Comparison of ENCODE assay signal across 21 cellular contexts in genomic region chr2:56589820-56590219, GRCh38.
DNase-seq lines count a peak whose midpoint lies in the region; ATAC-seq and TF ChIP-seq lines count a peak whose summit lies in the region.
"Had no signal": no experiment of that assay in that cellular context is flagged by ENCODE, and none has a peak within 500 bp of the region (broad histone marks: within the 10 kb centered on the region; RNA-seq: fewer than 3 reads in every experiment).

No MANE protein-coding gene starts in this region.

- TF ChIP-seq CTCF in A673 (conservative IDR thresholded peaks at IDR 0.05; ENCODE audit: low read depth, low read length) = no peak
- TF ChIP-seq CTCF in endodermal cell (conservative IDR thresholded peaks at IDR 0.05) = no peak
- no peak for TF ChIP-seq CTCF in colonic mucosa (IDR thresholded peaks at IDR 0.05)

- intact Hi-C loops in A673 (cut with micrococcal nuclease; ENCODE audit: unreplicated experiment) = no loop called here
- intact Hi-C loops in colonic mucosa (cut with DNase I) = no loop called here

- H3K27ac Mint-ChIP-seq in endodermal cell = no peak overlapping the region
- H3K27ac Mint-ChIP-seq: CD4-positive, CD25-positive, alpha-beta regulatory T cell had no signal

- H3K27ac ChIP-seq in A673 (ENCODE audit: low read depth, low read length, poor library complexity, severe bottlenecking) (no peak overlapping the region), endodermal cell (ENCODE audit: low read depth, low read length) (no peak overlapping the region), colonic mucosa (no peak overlapping the region)
- H3K27ac ChIP-seq: BLaER1, SJCRH30 had no signal

- H3K27me3 Mint-ChIP-seq in endodermal cell (ENCODE audit: insufficient read depth) = no peaks in the 10 kb centered on the region
- H3K27me3 Mint-ChIP-seq: CD4-positive, CD25-positive, alpha-beta regulatory T cell had no signal

- no peaks in the 10 kb centered on the region for H3K36me3 Mint-ChIP-seq in endodermal cell (ENCODE audit: low read depth)
- H3K36me3 Mint-ChIP-seq: CD4-positive, CD25-positive, alpha-beta regulatory T cell had no signal

- H3K9me3 ChIP-seq in A673 (ENCODE audit: low read depth, low read length, poor library complexity, severe bottlenecking) = no peaks in the 10 kb centered on the region
- no peaks in the 10 kb centered on the region for H3K9me3 ChIP-seq in endodermal cell (ENCODE audit: control insufficient read depth, low read length)
- H3K9me3 ChIP-seq in colonic mucosa = no peaks in the 10 kb centered on the region
- H3K9me3 ChIP-seq: BLaER1 had no signal

- ATAC-seq in GM18861 (IDR thresholded peaks at IDR 0.05; ENCODE audit: unreplicated experiment) (no peak), GM18870 (IDR thresholded peaks at IDR 0.05; ENCODE audit: unreplicated experiment) (no peak)
- ATAC-seq: GM12878 had no signal

- CTCF ChIA-PET in A673 (lab: Charles Lee) = no interaction called here

- H3K4me1 Mint-ChIP-seq in endodermal cell = no peaks in the 10 kb centered on the region
- H3K4me1 Mint-ChIP-seq: CD4-positive, CD25-positive, alpha-beta regulatory T cell had no signal

- DNase-seq in A673 (ENCODE audit: low spot score) = peak; percentile 13
- peak; percentile 45 for DNase-seq in M059J (ENCODE audit: low read depth)
- DNase-seq in endodermal cell = peak; percentile 38
- peak; percentile 2 for DNase-seq in pons (ENCODE audit: low spot score)
- DNase-seq in DMS153 (lab: John Stamatoyannopoulos, UW) = no peak
- DNase-seq in colonic mucosa = no peak
- DNase-seq: 8988T; CD4-positive, CD25-positive, alpha-beta regulatory T cell; H7; NCI-H1092; NCI-H1417 treated with DMSO at 0.1 percent for 48 hours; NCI-H1694 treated with DMSO at 0.1 percent for 48 hours; NCI-H2081; NCI-H2171; NCI-H524 treated with DMSO at 0.1 percent for 48 hours; NCI-H774; SJCRH30 had no signal

- H3K4me3 ChIP-seq in A673 (ENCODE audit: low read depth, low read length, poor library complexity, severe bottlenecking) (no peak overlapping the region), endodermal cell (ENCODE audit: low read length) (no peak overlapping the region), colonic mucosa (no peak overlapping the region)
- H3K4me3 ChIP-seq: BLaER1, GM12878, SJCRH30 had no signal

- no peak overlapping the region for H3K9ac ChIP-seq in endodermal cell (ENCODE audit: extremely low read depth, low read length, poor library complexity, severe bottlenecking)
- H3K9ac ChIP-seq in colonic mucosa (ENCODE audit: low read depth in 2 of 2, low read length in 2 of 2) = no peak overlapping the region
- H3K9ac ChIP-seq: BLaER1 had no signal

- H3K27me3 ChIP-seq in A673 (replicated peaks; ENCODE audit: insufficient read depth, low read depth, low read length, poor library complexity) (no peaks in the 10 kb centered on the region), endodermal cell (ENCODE audit: control insufficient read depth, insufficient read depth, low read length, poor library complexity, severe bottlenecking) (no peaks in the 10 kb centered on the region), colonic mucosa (no peaks in the 10 kb centered on the region)
- H3K27me3 ChIP-seq: BLaER1, SJCRH30 had no signal

- no peaks in the 10 kb centered on the region for H3K4me1 ChIP-seq in A673 (ENCODE audit: insufficient read depth, low read length, poor library complexity, severe bottlenecking)
- H3K4me1 ChIP-seq in endodermal cell (ENCODE audit: control insufficient read depth, insufficient read depth, low read length) = no peaks in the 10 kb centered on the region
- no peaks in the 10 kb centered on the region for H3K4me1 ChIP-seq in colonic mucosa
- H3K4me1 ChIP-seq: BLaER1, SJCRH30 had no signal

- no peak overlapping the region for H3K4me3 Mint-ChIP-seq in endodermal cell
- H3K4me3 Mint-ChIP-seq: CD4-positive, CD25-positive, alpha-beta regulatory T cell had no signal

- H3K36me3 ChIP-seq in A673 (ENCODE audit: insufficient read depth, low read length, poor library complexity, severe bottlenecking) (no peaks in the 10 kb centered on the region), endodermal cell (ENCODE audit: control insufficient read depth, insufficient read depth, low read length) (no peaks in the 10 kb centered on the region), colonic mucosa (no peaks in the 10 kb centered on the region)
- H3K36me3 ChIP-seq: BLaER1, SJCRH30 had no signal

- POLR2A ChIA-PET in A673 (lab: Charles Lee; ENCODE audit: low non-redundant PET) = no interaction called here

- no peaks in the 10 kb centered on the region for H3K9me3 Mint-ChIP-seq in endodermal cell

- no TSS peak for BruUV-seq in A673 (replicated peaks; lab: Mats Ljungman, UMichigan)

Comparison
In these comparisons a context has a peak if more than half of its experiments do, and no peak if none do; other contexts are left out.
1. DNase-seq: peak in A673 (single experiment), M059J (single experiment), endodermal cell (single experiment) and pons (single experiment); none in DMS153 (single experiment) and colonic mucosa (single experiment).